Comparison of ENCODE assay signal across 8 cellular contexts in genomic region chr12:54680374-54680773, GRCh38. TPM values are rescaled to one million over a fixed set of nuclear protein-coding genes. Genes with fewer than 3 reads are reported as not detected.
DNase-seq lines count a peak whose midpoint lies in the region; ATAC-seq and TF ChIP-seq lines count a peak whose summit lies in the region.

No MANE protein-coding gene starts in this region.

- H3K36me3 ChIP-seq in PC-3 (ENCODE audit: low read depth, low read length): no peaks in the 10 kb centered on the region

- H2AFZ ChIP-seq in PC-3 (ENCODE audit: low read length): no peak overlapping the region

- no peaks in the 10 kb centered on the region for H3K36me3 Mint-ChIP-seq in effector memory CD8-positive, alpha-beta T cell (ENCODE audit: insufficient read depth)
- H3K36me3 Mint-ChIP-seq in chondrocyte (ENCODE audit: low read depth): no peaks in the 10 kb centered on the region

- H3K27ac ChIP-seq in PC-3 (ENCODE audit: low read length): no peak overlapping the region

- ATAC-seq in HG02623 (IDR thresholded peaks at IDR 0.05; ENCODE audit: unreplicated experiment) (peak; percentile 80), PC-3 (peak; percentile 71; the same call in 1 of the 2 replicates)
- ATAC-seq in effector memory CD8-positive, alpha-beta T cell (replicated peaks): peak; percentile 40

- H3K9me3 ChIP-seq in PC-3 (ENCODE audit: low read length): no peaks in the 10 kb centered on the region

- no peak overlapping the region for H3K9ac ChIP-seq in PC-3 (ENCODE audit: low read length)

- H3K27me3 Mint-ChIP-seq in effector memory CD8-positive, alpha-beta T cell: peaks cover 72 to 80% of the 10 kb centered on the region in 2 donors
- peaks cover 30% of the 10 kb centered on the region for H3K27me3 Mint-ChIP-seq in chondrocyte (ENCODE audit: low read depth)

- H3K4me3 ChIP-seq in PC-3 (ENCODE audit: low read length): no peak overlapping the region
- H3K4me3 ChIP-seq in retinal pigment epithelial cell (ENCODE audit: low read length): no peak overlapping the region

- H3K4me1 ChIP-seq in PC-3 (ENCODE audit: insufficient read depth, low read length): no peaks in the 10 kb centered on the region

- no peak overlapping the region for H3K4me2 ChIP-seq in PC-3 (ENCODE audit: low read length)

- DNase-seq in SIG-M5 treated with dmso at 0.1 percent for 504 hours (lab: John Stamatoyannopoulos, UW; ENCODE audit: unreplicated experiment) (peak; percentile 37), SIG-M5 (lab: John Stamatoyannopoulos, UW) (no peak), PC-3 (peak; percentile 54), retinal pigment epithelial cell (ENCODE audit: low read depth) (no peak), chondrocyte (ENCODE audit: low spot score) (no peak), SHP77 treated with DMSO at 0.1 percent for 48 hours (lab: John Stamatoyannopoulos, UW) (no peak)
- peak in 2 of 3 experiments; percentile 7 to 29 for DNase-seq in effector memory CD8-positive, alpha-beta T cell

- H3K27me3 ChIP-seq in PC-3 (ENCODE audit: low read length): peaks cover 79% of the 10 kb centered on the region

- H3K27ac Mint-ChIP-seq in effector memory CD8-positive, alpha-beta T cell: no peak overlapping the region
- H3K27ac Mint-ChIP-seq in chondrocyte (ENCODE audit: unreplicated experiment): no peak overlapping the region

- no peaks in the 10 kb centered on the region for H3K9me3 Mint-ChIP-seq in effector memory CD8-positive, alpha-beta T cell
- no peaks in the 10 kb centered on the region for H3K9me3 Mint-ChIP-seq in chondrocyte (ENCODE audit: low read depth)

- CTCF ChIA-PET in PC-3 (lab: Charles Lee): no interaction called here

- H3K79me2 ChIP-seq in PC-3 (ENCODE audit: low read length): no peaks in the 10 kb centered on the region

- no peaks in the 10 kb centered on the region for H3F3A ChIP-seq in PC-3 (ENCODE audit: low read length, unreplicated experiment)

- H3K9me2 ChIP-seq in PC-3 (replicated peaks; ENCODE audit: low read length): no peaks in the 10 kb centered on the region

- no TSS peak for BruUV-seq in PC-3 (replicated peaks; lab: Mats Ljungman, UMichigan)

- no peaks in the 10 kb centered on the region for H4K20me1 ChIP-seq in PC-3 (ENCODE audit: low read length)

- TF ChIP-seq CTCF in PC-3 (conservative IDR thresholded peaks at IDR 0.05; ENCODE audit: low read depth, low read length) (peak; percentile 66), retinal pigment epithelial cell (conservative IDR thresholded peaks at IDR 0.05; ENCODE audit: low read depth, low read length) (peak; percentile 59), chondrocyte (IDR thresholded peaks at IDR 0.05) (no peak)

- no peak overlapping the region for H3K4me3 Mint-ChIP-seq in effector memory CD8-positive, alpha-beta T cell
- H3K4me3 Mint-ChIP-seq in chondrocyte (ENCODE audit: unreplicated experiment): no peak overlapping the region

- intact Hi-C loops in PC-3 (cut with micrococcal nuclease): no loop called here

- no peaks in the 10 kb centered on the region for H3K4me1 Mint-ChIP-seq in effector memory CD8-positive, alpha-beta T cell (ENCODE audit: low read depth in 2 of 2)
- no peaks in the 10 kb centered on the region for H3K4me1 Mint-ChIP-seq in chondrocyte (ENCODE audit: low read depth)

- POLR2A ChIA-PET in PC-3 (lab: Charles Lee; ENCODE audit: unreplicated experiment): no interaction called here

RNA-seq across cellular contexts. Expression of gene DCD, which starts 32.2 kb away (rescaled TPM):
- total RNA-seq in PC-3 (2014; rRNA removed): not detected in 2 replicates
- not detected in 3 replicates for total RNA-seq in chondrocyte

RNA-seq across cellular contexts. Expression of gene LACRT, which starts 45.7 kb away (rescaled TPM):
- total RNA-seq in PC-3 (2014; rRNA removed) (not detected in 2 replicates), chondrocyte (not detected in 3 replicates)

Comparison
In these comparisons a context has a peak if more than half of its experiments do, and no peak if none do; other contexts are left out.
1. DNase-seq: peak in SIG-M5 treated with dmso at 0.1 percent for 504 hours (single experiment), PC-3 (single experiment) and effector memory CD8-positive, alpha-beta T cell (2 of 3); none in SIG-M5 (single experiment), retinal pigment epithelial cell (single experiment), chondrocyte (single experiment) and SHP77 treated with DMSO at 0.1 percent for 48 hours (single experiment).
2. Peak in every context shown above with its lines, with median percentiles within 50 percentile points of each other: ATAC-seq.